In genomic region chr16:4115941-4116327, GRCh38 we compare ENCODE assay signal across 8 cellular contexts. TPM values are rescaled to one million over a fixed set of nuclear protein-coding genes. Genes with fewer than 3 reads are reported as not detected.
DNase-seq lines count a peak whose midpoint lies in the region; ATAC-seq, FAIRE-seq and TF ChIP-seq lines count a peak whose summit lies in the region.

No MANE protein-coding gene starts in this region.

- H3K4ac ChIP-seq in IMR-90 (ENCODE audit: low read depth, low read length) = no peak overlapping the region

- dilution Hi-C loops in IMR-90 (cut with HindIII; ENCODE audit: low sequenced_read_pairs, unreplicated experiment) = no loop called here

- no peak overlapping the region for H3K27ac ChIP-seq in IMR-90 (ENCODE audit: insufficient read depth, low read length)
- no peak overlapping the region for H3K27ac ChIP-seq in fibroblast of lung (ENCODE audit: insufficient read depth, low read length)

- in situ Hi-C loops in IMR-90 (cut with MboI; ENCODE audit: low sequenced_read_pairs) = loop anchor here (10.0 kb wide), 1 partner anchor 139 kb away; no protein-coding TSS in a partner anchor
- in situ Hi-C loops in ACHN (cut with HindIII; ENCODE audit: low pct_ligation_motif_present, low pct_unique_long_range_greater_than_20kb, low sequenced_read_pairs) = no loop called here

- H3K9ac ChIP-seq in IMR-90 (ENCODE audit: low read depth, low read length) = 0 out of 2 replicates have a peak overlapping the region, but pooled peaks have one; percentile 34
- H3K9ac ChIP-seq in fibroblast of lung (ENCODE audit: insufficient read depth, low read length) = peak overlapping the region; percentile 21

- H3K4me2 ChIP-seq in IMR-90 (ENCODE audit: low read depth, low read length) = no peak overlapping the region
- H3K4me2 ChIP-seq in fibroblast of lung (ENCODE audit: extremely low read depth, insufficient read depth, low read length) = no peak overlapping the region

- H4K5ac ChIP-seq in IMR-90 (ENCODE audit: low read depth, low read length) = no peak overlapping the region

- TF ChIP-seq CTCF in IMR-90 (conservative IDR thresholded peaks at IDR 0.05; ENCODE audit: low read depth, low read length) = no peak
- TF ChIP-seq CTCF in fibroblast of lung (conservative IDR thresholded peaks at IDR 0.05 in 1 of 2, IDR thresholded peaks at IDR 0.05 in 1 of 2; ENCODE audit: low read depth in 1 of 2, low read length in 2 of 2) = no peak

- no peak overlapping the region for H2BK15ac ChIP-seq in IMR-90 (ENCODE audit: low read depth, low read length)

- H3K56ac ChIP-seq in IMR-90 (ENCODE audit: extremely low read depth, insufficient read depth, low read length) = no peak overlapping the region

- no peak overlapping the region for H4K91ac ChIP-seq in IMR-90 (ENCODE audit: insufficient read depth, low read depth, low read length)

- no peak overlapping the region for H3K23ac ChIP-seq in IMR-90 (ENCODE audit: low read depth, low read length)

- peaks cover 21% of the 10 kb centered on the region for H3K4me1 ChIP-seq in IMR-90 (ENCODE audit: control insufficient read depth, insufficient read depth, low read length)
- peaks cover 18% of the 10 kb centered on the region for H3K4me1 ChIP-seq in fibroblast of lung (ENCODE audit: control insufficient read depth, extremely low read depth, insufficient read depth, low read length)

- H3K14ac ChIP-seq in IMR-90 (replicated peaks; ENCODE audit: low read depth, low read length) = no peak overlapping the region

- CTCF ChIA-PET in IMR-90 (lab: Yijun Ruan, JAX) = interaction anchor here (0.8 kb wide), 1 partner anchor 138 kb away, joined by 3 read pairs; no protein-coding TSS in a partner anchor

- H3K9me3 ChIP-seq in IMR-90 (ENCODE audit: control insufficient read depth, insufficient read depth, low read length) (no peaks in the 10 kb centered on the region), fibroblast of lung (ENCODE audit: control insufficient read depth, insufficient read depth, low read depth, low read length) (no peaks in the 10 kb centered on the region)

- BruUV-seq in IMR-90 (replicated peaks; lab: Mats Ljungman, UMichigan) = no TSS peak

- H3K18ac ChIP-seq in IMR-90 (ENCODE audit: low read depth, low read length) = no peak overlapping the region

- H3K9me1 ChIP-seq in IMR-90 (ENCODE audit: insufficient read depth, low read length) = peaks cover 14% of the 10 kb centered on the region

- H2BK20ac ChIP-seq in IMR-90 (ENCODE audit: low read depth, low read length) = no peak overlapping the region

- WGBS in IMR-90 (ENCODE audit: extremely low coverage in 2 of 2, insufficient read length in 1 of 2), 2 experiments = 0% methylated on average over 43 of the region's 74 CpGs; no CpG with 5 or more reads in 1 of the 2 experiments

- H3K4me3 ChIP-seq in IMR-90 (ENCODE audit: insufficient read depth, low read depth, low read length) (peak overlapping the region; percentile 48), fibroblast of lung (replicated peaks in 1 of 4; ENCODE audit: control extremely low read depth in 1 of 4, insufficient read depth in 1 of 4, low read depth in 3 of 4, low read length in 4 of 4) (peak overlapping the region in 2 of 4 experiments; percentile 52 to 63), skeletal muscle cell (ENCODE audit: low read depth, low read length) (peak overlapping the region; percentile 55)

- H4K20me1 ChIP-seq in IMR-90 (ENCODE audit: insufficient read depth, low read length) (peaks cover 10% of the 10 kb centered on the region; the same call in 1 of the 2 replicates), fibroblast of lung (ENCODE audit: control insufficient read depth, extremely low read depth, insufficient read depth, low read length) (no peaks in the 10 kb centered on the region)

- peak overlapping the region; percentile 77 for H2AFZ ChIP-seq in IMR-90 (replicated peaks; ENCODE audit: low read length, poor library complexity)
- no peak overlapping the region for H2AFZ ChIP-seq in fibroblast of lung (ENCODE audit: low read length)

- H2BK5ac ChIP-seq in IMR-90 (ENCODE audit: low read depth, low read length, poor library complexity, severe bottlenecking) = no peak overlapping the region

- H4K8ac ChIP-seq in IMR-90 (ENCODE audit: low read depth in 2 of 2, low read length in 2 of 2) = no peak overlapping the region

- FAIRE-seq in GM19239 (lab: Jason Lieb, UNC) = no peak

- DNase-seq in IMR-90 (no peak), fibroblast of lung (ENCODE audit: low read depth in 2 of 2) (no peak), skeletal muscle cell (ENCODE audit: low read depth) (no peak), GM19239 (ENCODE audit: insufficient read length, low spot score) (no peak), NK-92 (lab: John Stamatoyannopoulos, UW; ENCODE audit: unreplicated experiment) (no peak), HPDE6-E6E7 (ENCODE audit: extremely low spot score) (no peak), ACHN (no peak)

- H3K36me3 ChIP-seq in IMR-90 (ENCODE audit: control insufficient read depth, insufficient read depth, low read length) (peaks cover 11% of the 10 kb centered on the region; the same call in 1 of the 2 replicates), fibroblast of lung (ENCODE audit: control insufficient read depth, insufficient read depth, low read length) (peaks cover 6% of the 10 kb centered on the region)

- no peaks in the 10 kb centered on the region for H3K27me3 ChIP-seq in IMR-90 (ENCODE audit: control insufficient read depth, insufficient read depth, low read length)
- no peaks in the 10 kb centered on the region for H3K27me3 ChIP-seq in fibroblast of lung (ENCODE audit: control insufficient read depth, insufficient read depth, low read length)

- intact Hi-C loops in IMR-90 (cut with micrococcal nuclease) = loop anchor here (1.0 to 10.0 kb wide), 7 partner anchors 67 to 421 kb away; no protein-coding TSS in a partner anchor

- POLR2A ChIA-PET in IMR-90 (lab: Charles Lee; ENCODE audit: unreplicated experiment) = no interaction called here

- peaks cover 18 to 50% of the 10 kb centered on the region in 2 experiments for H3K79me1 ChIP-seq in IMR-90 (ENCODE audit: low read depth in 1 of 2, low read length in 2 of 2)

- ATAC-seq in GM21381 (IDR thresholded peaks at IDR 0.05; ENCODE audit: unreplicated experiment) (peak; percentile 20), IMR-90 (ENCODE audit: low read depth) (peak; percentile 45)

- H2BK120ac ChIP-seq in IMR-90 (ENCODE audit: low read depth, low read length) = no peak overlapping the region

- TF ChIP-seq RAD21 in IMR-90 (IDR thresholded peaks at IDR 0.05; ENCODE audit: low read length) = no peak

- no peak overlapping the region for H2AK9ac ChIP-seq in IMR-90 (replicated peaks; ENCODE audit: low read depth, low read length, poor library complexity)

- no peak for TF ChIP-seq POLR2A in IMR-90 (IDR thresholded peaks at IDR 0.05; ENCODE audit: low read depth, low read length)

- H3K79me2 ChIP-seq in fibroblast of lung (ENCODE audit: control insufficient read depth, insufficient read depth, low read length) = peaks cover 40% of the 10 kb centered on the region

- no peak overlapping the region for H2AK5ac ChIP-seq in IMR-90 (ENCODE audit: low read depth, low read length)

TF ChIP-seq in IMR-90, 13 proteins besides CTCF, POLR2A, EP300 and RAD21:
- TF ChIP-seq USF2 (IDR thresholded peaks at IDR 0.05; ENCODE audit: low read depth, low read length) (no peak), MXI1 (IDR thresholded peaks at IDR 0.05; ENCODE audit: borderline replicate concordance, low read depth, low read length) (no peak), SMC3 (IDR thresholded peaks at IDR 0.05; ENCODE audit: low read depth, low read length) (no peak), FOS (IDR thresholded peaks at IDR 0.05; ENCODE audit: low read depth, low read length) (no peak), MAFK (IDR thresholded peaks at IDR 0.05; ENCODE audit: low read depth, low read length) (no peak), RCOR1 (IDR thresholded peaks at IDR 0.05; ENCODE audit: insufficient replicate concordance, low read length) (no peak), CEBPB (IDR thresholded peaks at IDR 0.05; ENCODE audit: low read depth, low read length) (no peak), BHLHE40 (IDR thresholded peaks at IDR 0.05; ENCODE audit: low read depth, low read length) (no peak), NFE2L2 (IDR thresholded peaks at IDR 0.05; ENCODE audit: low read depth, low read length) (no peak), RFX5 (IDR thresholded peaks at IDR 0.05; ENCODE audit: low read depth, low read length) (no peak), CHD1 (IDR thresholded peaks at IDR 0.05; ENCODE audit: low read depth, low read length) (no peak), MAZ (IDR thresholded peaks at IDR 0.05; ENCODE audit: borderline replicate concordance, low read depth, low read length) (no peak)
- TF ChIP-seq, protein P1, sequence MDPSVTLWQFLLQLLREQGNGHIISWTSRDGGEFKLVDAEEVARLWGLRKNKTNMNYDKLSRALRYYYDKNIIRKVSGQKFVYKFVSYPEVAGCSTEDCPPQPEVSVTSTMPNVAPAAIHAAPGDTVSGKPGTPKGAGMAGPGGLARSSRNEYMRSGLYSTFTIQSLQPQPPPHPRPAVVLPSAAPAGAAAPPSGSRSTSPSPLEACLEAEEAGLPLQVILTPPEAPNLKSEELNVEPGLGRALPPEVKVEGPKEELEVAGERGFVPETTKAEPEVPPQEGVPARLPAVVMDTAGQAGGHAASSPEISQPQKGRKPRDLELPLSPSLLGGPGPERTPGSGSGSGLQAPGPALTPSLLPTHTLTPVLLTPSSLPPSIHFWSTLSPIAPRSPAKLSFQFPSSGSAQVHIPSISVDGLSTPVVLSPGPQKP (IDR thresholded peaks at IDR 0.05; ENCODE audit: borderline replicate concordance, low read depth, low read length) = no peak

RNA-seq across cellular contexts. Expression of gene ADCY9, which starts 0.3 kb away (rescaled TPM):
- total RNA-seq in IMR-90 (2012; rRNA removed) = 5.4 and 5.6 TPM in 2 replicates
- polyA plus RNA-seq in IMR-90 (2012; rRNA removed) = 12.5 and 13.5 TPM in 2 replicates
- polyA plus RNA-seq in IMR-90 (2012; cell fraction: cytosol; rRNA removed) = 7.6 and 15.1 TPM in 2 replicates
- polyA plus RNA-seq in IMR-90 (2012; cell fraction: nucleus; rRNA removed; ENCODE audit: low replicate concordance) = 16.3 and 19.4 TPM in 2 replicates
- total RNA-seq in fibroblast of lung = 21.6 and 37.0 TPM in 2 replicates
- 21.1 and 22.1 TPM in 2 replicates for polyA plus RNA-seq in fibroblast of lung
- 18.0 and 23.8 TPM in 2 replicates for polyA plus RNA-seq in fibroblast of lung (2012)
- polyA minus RNA-seq in fibroblast of lung (ENCODE audit: low replicate concordance) = 66.0 and 80.8 TPM in 2 replicates
